ENCODE assay signal across 20 cellular contexts in the genomic region with DNA sequence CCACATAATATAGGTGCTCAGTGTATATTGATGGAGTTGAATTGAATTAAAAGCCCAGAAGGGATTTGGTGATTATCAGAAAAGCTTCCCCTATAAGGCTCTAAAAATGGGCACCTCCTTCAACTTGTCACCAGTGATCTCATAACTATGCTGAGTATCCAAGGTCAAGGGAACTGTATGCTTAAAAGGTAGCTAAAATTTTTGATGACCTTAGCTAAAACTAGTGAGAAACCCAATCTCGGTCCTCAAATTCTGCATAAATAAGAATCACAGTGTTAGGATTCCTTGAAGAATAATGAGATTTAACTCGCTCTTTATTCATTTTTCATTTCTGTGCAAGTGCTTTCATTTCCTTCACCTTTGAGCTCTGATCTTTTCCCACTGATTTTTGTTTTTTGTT.
DNase-seq lines count a peak whose midpoint lies in the region; ATAC-seq, FAIRE-seq and TF ChIP-seq lines count a peak whose summit lies in the region.
"Had no signal": no experiment of that assay in that cellular context is flagged by ENCODE, and none has a peak within 500 bp of the region (broad histone marks: within the 10 kb centered on the region; RNA-seq: fewer than 3 reads in every experiment).

No MANE protein-coding gene starts in this region.

- H3K56ac ChIP-seq in IMR-90 (ENCODE audit: extremely low read depth, insufficient read depth, low read length): no peak overlapping the region

- no peak overlapping the region for H2BK5ac ChIP-seq in IMR-90 (ENCODE audit: low read depth, low read length, poor library complexity, severe bottlenecking)

- H4K8ac ChIP-seq in IMR-90 (ENCODE audit: low read depth in 2 of 2, low read length in 2 of 2): no peak overlapping the region

- ATAC-seq in A549 (no peak), IMR-90 (ENCODE audit: low read depth) (no peak)
- ATAC-seq: CD8-positive, alpha-beta T cell had no signal

- H2AK5ac ChIP-seq in IMR-90 (ENCODE audit: low read depth, low read length): no peak overlapping the region

- no peaks in the 10 kb centered on the region for H3K36me3 ChIP-seq in IMR-90 (ENCODE audit: control insufficient read depth, insufficient read depth, low read length)
- no peaks in the 10 kb centered on the region for H3K36me3 ChIP-seq in osteoblast (ENCODE audit: insufficient read depth, low read length)
- H3K36me3 ChIP-seq: BLaER1 treated with 17β-estradiol and CSF1 and Interleukin-3, amounts not matched to agents 10 nM and 100 nM had no signal

- no peaks in the 10 kb centered on the region for H4K20me1 ChIP-seq in IMR-90 (ENCODE audit: insufficient read depth, low read length)
- H4K20me1 ChIP-seq in osteoblast (ENCODE audit: insufficient read depth, low read length): no peaks in the 10 kb centered on the region
- H4K20me1 ChIP-seq: BLaER1 treated with 17β-estradiol and CSF1 and Interleukin-3, amounts not matched to agents 10 nM and 100 nM had no signal

- DNase-seq in A549 (ENCODE audit: low read depth in 1 of 2, low spot score in 1 of 2): no peak
- no peak for DNase-seq in IMR-90
- peak; percentile 62 for DNase-seq in osteoblast (ENCODE audit: insufficient read length, low spot score, missing footprints)
- DNase-seq in NCI-H510A (lab: John Stamatoyannopoulos, UW): no peak
- no peak for DNase-seq in NOMO-1 (lab: John Stamatoyannopoulos, UW; ENCODE audit: unreplicated experiment in 2 of 2)
- DNase-seq: 8988T; AML-193; Caco-2; Calu3; CD4-positive, alpha-beta T cell; CD8-positive, alpha-beta T cell; DMS79 treated with DMSO at 0.1 percent for 48 hours; GF-D8 had no signal

- H2AFZ ChIP-seq in IMR-90 (replicated peaks; ENCODE audit: low read length, poor library complexity): no peak overlapping the region
- H2AFZ ChIP-seq in osteoblast (ENCODE audit: low read length): no peak overlapping the region

- TF ChIP-seq EP300 in A549 (IDR thresholded peaks at IDR 0.05): no peak

- no peak overlapping the region for H3K9ac ChIP-seq in IMR-90 (ENCODE audit: low read depth, low read length)
- H3K9ac ChIP-seq: BLaER1 treated with 17β-estradiol and CSF1 and Interleukin-3, amounts not matched to agents 10 nM and 100 nM had no signal

- no peak for TF ChIP-seq POLR2A in A549 (IDR thresholded peaks at IDR 0.05; ENCODE audit: low read length)
- no peak for TF ChIP-seq POLR2A in IMR-90 (IDR thresholded peaks at IDR 0.05; ENCODE audit: low read depth, low read length)

- no peaks in the 10 kb centered on the region for H3K9me1 ChIP-seq in IMR-90 (ENCODE audit: insufficient read depth, low read length)

- H3K27ac ChIP-seq in A549 (no peak overlapping the region), IMR-90 (ENCODE audit: insufficient read depth, low read length) (no peak overlapping the region), osteoblast (ENCODE audit: low read depth, low read length) (no peak overlapping the region)
- H3K27ac ChIP-seq: BLaER1 treated with 17β-estradiol and CSF1 and Interleukin-3, amounts not matched to agents 10 nM and 100 nM; C4-2B had no signal

- POLR2A ChIA-PET in A549 (lab: Yijun Ruan, JAX) (no interaction called here), IMR-90 (lab: Charles Lee; ENCODE audit: unreplicated experiment) (no interaction called here)

- H4K5ac ChIP-seq in IMR-90 (ENCODE audit: low read depth, low read length): no peak overlapping the region

- CTCF ChIA-PET in A549 (lab: Yijun Ruan, JAX) (interaction anchor here (6.1 kb wide), 1 partner anchor 12 kb away, joined by 27 read pairs; no protein-coding TSS in a partner anchor), IMR-90 (lab: Yijun Ruan, JAX) (interaction anchor here (0.6 kb wide), 2 partner anchors 9 kb away, joined by 3 to 4 read pairs; no protein-coding TSS in a partner anchor)

- TF ChIP-seq RAD21 in A549 (conservative IDR thresholded peaks at IDR 0.05 in 1 of 2, IDR thresholded peaks at IDR 0.05 in 1 of 2) (no peak), IMR-90 (IDR thresholded peaks at IDR 0.05; ENCODE audit: low read length) (no peak)

- H3K4me1 ChIP-seq in A549: peaks cover 1% of the 10 kb centered on the region; the same call in 1 of the 3 replicates
- no peaks in the 10 kb centered on the region for H3K4me1 ChIP-seq in IMR-90 (ENCODE audit: control insufficient read depth, insufficient read depth, low read length)
- H3K4me1 ChIP-seq in osteoblast (ENCODE audit: insufficient read depth, low read length): peaks cover 4% of the 10 kb centered on the region
- H3K4me1 ChIP-seq: Caco-2 had no signal

- H2BK15ac ChIP-seq in IMR-90 (ENCODE audit: low read depth, low read length): no peak overlapping the region

- H4K91ac ChIP-seq in IMR-90 (ENCODE audit: insufficient read depth, low read depth, low read length): no peak overlapping the region

- H2AK9ac ChIP-seq in IMR-90 (replicated peaks; ENCODE audit: low read depth, low read length, poor library complexity): no peak overlapping the region

- intact Hi-C loops in IMR-90 (cut with micrococcal nuclease): no loop called here

- H2BK120ac ChIP-seq in IMR-90 (ENCODE audit: low read depth, low read length): no peak overlapping the region

- H3K14ac ChIP-seq in IMR-90 (replicated peaks; ENCODE audit: low read depth, low read length): no peak overlapping the region

- no peak overlapping the region for H3K23ac ChIP-seq in IMR-90 (ENCODE audit: low read depth, low read length)

- H3K4ac ChIP-seq in IMR-90 (ENCODE audit: low read depth, low read length): no peak overlapping the region

- H3K4me2 ChIP-seq in A549 (no peak overlapping the region), IMR-90 (ENCODE audit: low read depth, low read length) (no peak overlapping the region), osteoblast (ENCODE audit: insufficient read depth, low read length) (no peak overlapping the region)
- H3K4me2 ChIP-seq: BLaER1 treated with 17β-estradiol and CSF1 and Interleukin-3, amounts not matched to agents 10 nM and 100 nM had no signal

- H3K79me2 ChIP-seq in osteoblast (ENCODE audit: insufficient read depth, low read length): no peaks in the 10 kb centered on the region

- 71% methylated on average over 2 of the region's 2 CpGs for WGBS in A549 (ENCODE audit: missing lambda C conversion rate)
- WGBS in IMR-90 (ENCODE audit: extremely low coverage in 2 of 2, insufficient read length in 1 of 2), 2 experiments: no CpG with 5 or more reads among the region's 2 CpGs

- H3K27me3 ChIP-seq in IMR-90 (ENCODE audit: control insufficient read depth, insufficient read depth, low read length) (no peaks in the 10 kb centered on the region), osteoblast (ENCODE audit: insufficient read depth, low read length) (peaks cover 4% of the 10 kb centered on the region)

- H3K18ac ChIP-seq in IMR-90 (ENCODE audit: low read depth, low read length): no peak overlapping the region

- peak; percentile 77 for FAIRE-seq in A549 (lab: Jason Lieb, UNC)
- FAIRE-seq: A204.1, D721Med, G401.6, GM12891, GM19239 had no signal

- no TSS peak for BruUV-seq in IMR-90 (replicated peaks; lab: Mats Ljungman, UMichigan)

- dilution Hi-C loops in IMR-90 (cut with HindIII; ENCODE audit: low sequenced_read_pairs, unreplicated experiment): no loop called here

- no peaks in the 10 kb centered on the region for H3K79me1 ChIP-seq in IMR-90 (ENCODE audit: low read depth in 1 of 2, low read length in 2 of 2)

- in situ Hi-C loops in IMR-90 (cut with MboI; ENCODE audit: low sequenced_read_pairs): no loop called here

- TF ChIP-seq CTCF in A549 (IDR thresholded peaks at IDR 0.05): no peak
- TF ChIP-seq CTCF in IMR-90 (conservative IDR thresholded peaks at IDR 0.05; ENCODE audit: low read depth, low read length): no peak
- TF ChIP-seq CTCF in osteoblast (IDR thresholded peaks at IDR 0.05; ENCODE audit: extremely low read depth, low read depth, low read length): no peak

- H3K9me3 ChIP-seq in A549: no peaks in the 10 kb centered on the region
- H3K9me3 ChIP-seq in IMR-90 (ENCODE audit: control insufficient read depth, insufficient read depth, low read length): no peaks in the 10 kb centered on the region
- no peaks in the 10 kb centered on the region for H3K9me3 ChIP-seq in osteoblast (ENCODE audit: low read depth, low read length)
- H3K9me3 ChIP-seq: Caco-2 had no signal

- H3K4me3 ChIP-seq in A549 (no peak overlapping the region), IMR-90 (ENCODE audit: insufficient read depth, low read depth, low read length) (no peak overlapping the region), osteoblast (ENCODE audit: insufficient read depth, low read length) (no peak overlapping the region)
- H3K4me3 ChIP-seq: BLaER1 treated with 17β-estradiol and CSF1 and Interleukin-3, amounts not matched to agents 10 nM and 100 nM had no signal

- no peak overlapping the region for H2BK20ac ChIP-seq in IMR-90 (ENCODE audit: low read depth, low read length)

TF ChIP-seq in A549, 52 proteins besides CTCF, POLR2A, EP300 and RAD21:
- TF ChIP-seq KDM5A (IDR thresholded peaks at IDR 0.05) (no peak), MAFK (IDR thresholded peaks at IDR 0.05; ENCODE audit: partially characterized antibody) (peak; percentile 20), SREBF2 (IDR thresholded peaks at IDR 0.05) (no peak)
- TF ChIP-seq, protein P1, sequence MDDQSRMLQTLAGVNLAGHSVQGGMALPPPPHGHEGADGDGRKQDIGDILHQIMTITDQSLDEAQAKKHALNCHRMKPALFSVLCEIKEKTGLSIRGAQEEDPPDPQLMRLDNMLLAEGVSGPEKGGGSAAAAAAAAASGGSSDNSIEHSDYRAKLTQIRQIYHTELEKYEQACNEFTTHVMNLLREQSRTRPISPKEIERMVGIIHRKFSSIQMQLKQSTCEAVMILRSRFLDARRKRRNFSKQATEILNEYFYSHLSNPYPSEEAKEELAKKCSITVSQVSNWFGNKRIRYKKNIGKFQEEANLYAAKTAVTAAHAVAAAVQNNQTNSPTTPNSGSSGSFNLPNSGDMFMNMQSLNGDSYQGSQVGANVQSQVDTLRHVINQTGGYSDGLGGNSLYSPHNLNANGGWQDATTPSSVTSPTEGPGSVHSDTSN (IDR thresholded peaks at IDR 0.05): no peak

TF ChIP-seq in IMR-90, 13 proteins besides CTCF, POLR2A, EP300 and RAD21:
- TF ChIP-seq BHLHE40 (IDR thresholded peaks at IDR 0.05; ENCODE audit: low read depth, low read length) (no peak), MAFK (IDR thresholded peaks at IDR 0.05; ENCODE audit: low read depth, low read length) (peak; percentile 74)
